In the genomic region with DNA sequence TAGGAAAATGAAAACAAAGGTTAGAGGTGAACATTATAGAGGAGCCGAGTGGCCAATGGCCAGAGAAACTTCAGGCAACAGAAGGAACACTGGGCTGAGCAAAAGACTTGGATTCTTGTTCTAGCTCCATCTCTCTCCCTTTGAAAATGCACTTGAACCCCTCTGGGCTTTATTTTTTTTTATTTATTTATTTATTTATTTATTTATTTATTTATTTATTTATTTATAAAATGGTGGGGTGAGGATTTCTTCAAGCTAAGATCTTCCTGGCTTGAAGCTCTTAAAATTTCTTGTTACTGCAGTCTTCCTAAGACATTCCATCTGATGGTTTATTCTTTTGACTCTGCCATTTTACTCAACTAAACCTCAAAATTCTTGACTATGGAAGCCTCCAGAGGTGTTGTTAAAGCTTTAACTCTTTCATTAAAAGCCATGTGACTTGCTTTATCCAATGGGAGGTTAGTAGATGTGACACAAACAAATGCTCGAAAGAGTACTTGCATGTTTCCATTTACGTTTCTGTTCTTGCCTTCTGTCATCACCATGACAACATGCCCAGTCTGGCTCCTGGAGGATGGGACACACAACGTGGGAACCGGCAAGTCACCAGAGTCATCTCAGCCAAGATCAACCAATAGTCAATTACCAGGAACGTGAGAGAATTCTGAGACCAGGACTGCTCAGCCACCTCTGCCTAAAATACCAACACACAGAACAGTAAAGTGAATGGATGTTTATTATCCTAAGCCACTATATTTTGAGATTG, we compare ENCODE assay signal across 15 cellular contexts.
DNase-seq lines count a peak whose midpoint lies in the region; ATAC-seq and TF ChIP-seq lines count a peak whose summit lies in the region.
"Had no signal": no experiment of that assay in that cellular context is flagged by ENCODE, and none has a peak within 500 bp of the region (broad histone marks: within the 10 kb centered on the region; RNA-seq: fewer than 3 reads in every experiment).

No MANE protein-coding gene starts in this region.

- H3K36me3 ChIP-seq in SJCRH30 (no peaks in the 10 kb centered on the region), osteoblast (ENCODE audit: insufficient read depth, low read length) (no peaks in the 10 kb centered on the region)
- H3K36me3 ChIP-seq: BLaER1 had no signal

- H3K27me3 ChIP-seq in SJCRH30 (no peaks in the 10 kb centered on the region), osteoblast (ENCODE audit: insufficient read depth, low read length) (no peaks in the 10 kb centered on the region)
- H3K27me3 ChIP-seq: BLaER1 had no signal

- no peak overlapping the region for H3K4me3 ChIP-seq in SJCRH30
- H3K4me3 ChIP-seq in osteoblast (ENCODE audit: insufficient read depth, low read length) = no peak overlapping the region
- H3K4me3 ChIP-seq: BLaER1, GM12878 had no signal

- no peak for TF ChIP-seq CTCF in osteoblast (IDR thresholded peaks at IDR 0.05; ENCODE audit: extremely low read depth, low read depth, low read length)

- DNase-seq in DMS 273 (lab: John Stamatoyannopoulos, UW; ENCODE audit: unreplicated experiment) (peak; percentile 34), DMS 273 treated with DMSO at 0.1 percent for 48 hours (lab: John Stamatoyannopoulos, UW) (no peak), SJCRH30 (no peak), inferior parietal cortex (ENCODE audit: extremely low spot score) (peak; percentile 5), osteoblast (ENCODE audit: insufficient read length, low spot score, missing footprints) (peak; percentile 32), NCI-H774 (lab: John Stamatoyannopoulos, UW) (no peak)
- DNase-seq: AML-193; CD8-positive, alpha-beta memory T cell; GOT3; H9 had no signal

- H3K79me2 ChIP-seq in osteoblast (ENCODE audit: insufficient read depth, low read length) = no peaks in the 10 kb centered on the region

- H3K27ac ChIP-seq in SJCRH30 (peak overlapping the region; percentile 38), osteoblast (ENCODE audit: low read depth, low read length) (no peak overlapping the region)
- H3K27ac ChIP-seq: 22Rv1, BLaER1 had no signal

- H2AFZ ChIP-seq in osteoblast (ENCODE audit: low read length) = no peak overlapping the region

- peaks cover 36% of the 10 kb centered on the region for H3K4me1 ChIP-seq in SJCRH30
- H3K4me1 ChIP-seq in osteoblast (ENCODE audit: insufficient read depth, low read length) = peaks cover 20% of the 10 kb centered on the region
- H3K4me1 ChIP-seq: BLaER1 had no signal

- no peak overlapping the region for H3K4me2 ChIP-seq in osteoblast (ENCODE audit: insufficient read depth, low read length)
- H3K4me2 ChIP-seq: BLaER1 had no signal

- H4K20me1 ChIP-seq in osteoblast (ENCODE audit: insufficient read depth, low read length) = no peaks in the 10 kb centered on the region
- H4K20me1 ChIP-seq: BLaER1 had no signal

- H3K9me3 ChIP-seq in SJCRH30 (replicated peaks) (no peaks in the 10 kb centered on the region), osteoblast (ENCODE audit: low read depth, low read length) (no peaks in the 10 kb centered on the region)
- H3K9me3 ChIP-seq: BLaER1, Caco-2 had no signal

- no peak for ATAC-seq in GM21529 (IDR thresholded peaks at IDR 0.05; ENCODE audit: unreplicated experiment)
- ATAC-seq: GM12878 had no signal

Comparison
In these comparisons a context has a peak if more than half of its experiments do, and no peak if none do; other contexts are left out.
1. DNase-seq: peak in DMS 273 (single experiment), inferior parietal cortex (single experiment) and osteoblast (single experiment); none in DMS 273 treated with DMSO at 0.1 percent for 48 hours (single experiment), SJCRH30 (0 of 2) and NCI-H774 (single experiment).